22 cellular contexts compared by ENCODE assay signal in the genomic region with DNA sequence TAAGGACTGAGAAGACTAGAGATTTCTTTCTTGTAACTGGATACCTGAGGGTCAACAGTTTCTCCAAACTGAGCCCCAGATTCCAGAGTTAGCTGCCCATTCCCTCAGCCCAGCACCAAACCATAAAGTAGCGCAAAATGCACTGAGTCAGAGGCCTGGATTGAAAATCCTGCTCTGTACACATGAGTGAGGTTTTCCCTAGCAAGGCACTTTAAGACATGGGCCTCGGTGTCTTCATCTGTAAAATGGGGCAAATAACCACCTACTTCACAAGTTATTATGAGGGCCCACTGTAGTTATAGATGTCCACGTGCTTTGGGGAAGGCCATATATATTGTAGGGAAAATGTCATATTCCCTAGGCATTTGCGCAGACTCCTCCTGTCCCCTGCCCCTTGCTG. TPM values are rescaled to one million over a fixed set of nuclear protein-coding genes. Genes with fewer than 3 reads are reported as not detected.
DNase-seq lines count a peak whose midpoint lies in the region; ATAC-seq, FAIRE-seq and TF ChIP-seq lines count a peak whose summit lies in the region.
"Had no signal": no experiment of that assay in that cellular context is flagged by ENCODE, and none has a peak within 500 bp of the region (broad histone marks: within the 10 kb centered on the region; RNA-seq: fewer than 3 reads in every experiment).

No MANE protein-coding gene starts in this region.

- no peaks in the 10 kb centered on the region for H3K9me1 ChIP-seq in keratinocyte (ENCODE audit: control insufficient read depth, extremely low read depth, insufficient read depth, low read length)

- H3K36me3 Mint-ChIP-seq in progenitor cell of endocrine pancreas (ENCODE audit: insufficient read depth): no peaks in the 10 kb centered on the region
- H3K36me3 Mint-ChIP-seq: CD4-positive, alpha-beta memory T cell had no signal

- dilution Hi-C loops in keratinocyte (cut with MboI; ENCODE audit: extremely low pct_ligation_motif_present, low sequenced_read_pairs): no loop called here

- H3K36me3 ChIP-seq in PC-9 (ENCODE audit: low read depth): no peaks in the 10 kb centered on the region
- no peaks in the 10 kb centered on the region for H3K36me3 ChIP-seq in keratinocyte (ENCODE audit: control insufficient read depth in 2 of 2, extremely low read depth in 1 of 2, insufficient read depth in 2 of 2, low read length in 2 of 2)

- H3K27ac ChIP-seq in A549 (no peak overlapping the region), PC-9 (peak overlapping the region; percentile 20; the same call in 1 of the 2 replicates), keratinocyte (ENCODE audit: control insufficient read depth, insufficient read depth, low read length) (no peak overlapping the region)

- no peak for TF ChIP-seq CTCF in A549 (IDR thresholded peaks at IDR 0.05)
- TF ChIP-seq CTCF in PC-9 (conservative IDR thresholded peaks at IDR 0.05): no peak
- no peak for TF ChIP-seq CTCF in keratinocyte (optimal IDR thresholded peaks at IDR 0.05 in 1 of 3, IDR thresholded peaks at IDR 0.05 in 1 of 3, conservative IDR thresholded peaks at IDR 0.05 in 1 of 3; ENCODE audit: extremely low read depth in 1 of 3, insufficient read depth in 2 of 3, low read length in 3 of 3)
- no peak for TF ChIP-seq CTCF in progenitor cell of endocrine pancreas (IDR thresholded peaks at IDR 0.05; ENCODE audit: unreplicated experiment)

- no peak for TF ChIP-seq POLR2A in A549 (IDR thresholded peaks at IDR 0.05; ENCODE audit: low read length)

- no peak for TF ChIP-seq EP300 in A549 (IDR thresholded peaks at IDR 0.05)

- H3F3A ChIP-seq in PC-9 (ENCODE audit: insufficient read depth, low read depth): peaks cover 21% of the 10 kb centered on the region; the same call in 1 of the 2 replicates

- H3K4me1 ChIP-seq in A549 (peaks cover 10% of the 10 kb centered on the region), PC-9 (replicated peaks; ENCODE audit: insufficient read depth) (peaks cover 18% of the 10 kb centered on the region), keratinocyte (ENCODE audit: control insufficient read depth, extremely low read depth, insufficient read depth, low read length) (peaks cover 11% of the 10 kb centered on the region)

- ATAC-seq in A549 (no peak), GM18520 (IDR thresholded peaks at IDR 0.05; ENCODE audit: unreplicated experiment) (no peak)

- H3K9me3 ChIP-seq in A549 (no peaks in the 10 kb centered on the region), PC-9 (ENCODE audit: insufficient read depth, low read depth) (no peaks in the 10 kb centered on the region), keratinocyte (ENCODE audit: control insufficient read depth, low read depth, low read length) (no peaks in the 10 kb centered on the region)

- POLR2A ChIA-PET in A549 (lab: Yijun Ruan, JAX): no interaction called here
- POLR2A ChIA-PET in PC-9 (lab: Charles Lee; ENCODE audit: unreplicated experiment): interaction anchor here (0.5 to 0.6 kb wide), 2 partner anchors 19 to 1379 kb away, joined by 4 to 9 read pairs; no protein-coding TSS in a partner anchor

- DNase-seq in A549 (ENCODE audit: low read depth in 1 of 2, low spot score in 1 of 2) (no peak), HTR-8/SVneo (ENCODE audit: insufficient read length, low spot score) (no peak), PC-9 (no peak), keratinocyte (ENCODE audit: low read depth, low spot score) (no peak), cerebellar nuclear complex (lab: John Stamatoyannopoulos, UW) (no peak), mucosa of gallbladder (ENCODE audit: low spot score) (no peak), progenitor cell of endocrine pancreas (ENCODE audit: low spot score, unreplicated experiment) (no peak)
- DNase-seq: 8988T; C1 segment of cervical spinal cord; CD4-positive, alpha-beta memory T cell; COR-L47; DMS153; DND-41 had no signal

- H3K27me3 ChIP-seq in PC-9 (ENCODE audit: insufficient read depth, low read depth) (0 out of 2 replicates have a peak, but pooled peaks cover 1% of the 10 kb centered on the region), keratinocyte (ENCODE audit: control insufficient read depth, extremely low read depth, insufficient read depth, low read length) (peaks cover 10% of the 10 kb centered on the region)

- H4K20me1 ChIP-seq in PC-9 (ENCODE audit: insufficient read depth) (no peaks in the 10 kb centered on the region), keratinocyte (ENCODE audit: control insufficient read depth, extremely low read depth, insufficient read depth, low read length) (no peaks in the 10 kb centered on the region)

- intact Hi-C loops in PC-9 (cut with micrococcal nuclease; ENCODE audit: unreplicated experiment): no loop called here

- peaks cover 5% of the 10 kb centered on the region for H3K4me1 Mint-ChIP-seq in progenitor cell of endocrine pancreas (ENCODE audit: low read depth)

- H3K4me2 ChIP-seq in A549 (0 out of 3 replicates have a peak overlapping the region, but pooled peaks have one; percentile 29), PC-9 (peak overlapping the region; percentile 55), keratinocyte (ENCODE audit: control insufficient read depth, extremely low read depth, insufficient read depth, low read depth, low read length) (no peak overlapping the region)
- H3K4me2 ChIP-seq: GM23338 had no signal

- H3K79me2 ChIP-seq in PC-9 (ENCODE audit: low read depth): no peaks in the 10 kb centered on the region
- H3K79me2 ChIP-seq in keratinocyte (ENCODE audit: control insufficient read depth, insufficient read depth, low read length): no peaks in the 10 kb centered on the region

- H3K9me3 Mint-ChIP-seq in progenitor cell of endocrine pancreas (ENCODE audit: low read depth): no peaks in the 10 kb centered on the region
- H3K9me3 Mint-ChIP-seq: GM23338, HFFc6 had no signal

- H3K4me3 ChIP-seq in A549 (no peak overlapping the region), PC-9 (no peak overlapping the region), keratinocyte (ENCODE audit: control insufficient read depth in 2 of 3, extremely low read depth in 1 of 3, insufficient read depth in 2 of 3, low read depth in 1 of 3, low read length in 3 of 3) (no peak overlapping the region)
- H3K4me3 ChIP-seq: GM23338 had no signal

- BruUV-seq in PC-9 (replicated peaks; lab: Mats Ljungman, UMichigan): no TSS peak

- H2AFZ ChIP-seq in PC-9: no peak overlapping the region
- no peak overlapping the region for H2AFZ ChIP-seq in keratinocyte (ENCODE audit: control insufficient read depth, low read length)
- H2AFZ ChIP-seq: GM23338 had no signal

- H3K27me3 Mint-ChIP-seq in progenitor cell of endocrine pancreas: peaks cover 52% of the 10 kb centered on the region

- H3K9ac ChIP-seq in keratinocyte (ENCODE audit: control insufficient read depth, extremely low read depth, insufficient read depth, low read length): no peak overlapping the region

- no peak overlapping the region for H3K4me3 Mint-ChIP-seq in progenitor cell of endocrine pancreas (ENCODE audit: low read depth)
- H3K4me3 Mint-ChIP-seq: CD4-positive, alpha-beta memory T cell; GM23338; H9; HFFc6 had no signal

- 82% methylated on average over 4 of the region's 4 CpGs for WGBS in A549 (ENCODE audit: missing lambda C conversion rate)

- no peak overlapping the region for H3K27ac Mint-ChIP-seq in progenitor cell of endocrine pancreas
- H3K27ac Mint-ChIP-seq: CD4-positive, alpha-beta memory T cell; GM23338; H9; HFFc6 had no signal

- no peak for TF ChIP-seq RAD21 in A549 (conservative IDR thresholded peaks at IDR 0.05 in 1 of 2, IDR thresholded peaks at IDR 0.05 in 1 of 2)

- CTCF ChIA-PET in A549 (lab: Yijun Ruan, JAX) (interaction anchor here (1.0 to 82.2 kb wide), 4 partner anchors 10 to 39 kb away, joined by 3 to 2613 read pairs (median 40); no protein-coding TSS in a partner anchor), PC-9 (lab: Charles Lee) (interaction anchor here (0.6 to 0.7 kb wide), 3 partner anchors 29 to 102 kb away, joined by 3 to 4 read pairs (median 3); no protein-coding TSS in a partner anchor)

- FAIRE-seq in A549 (lab: Jason Lieb, UNC) (peak; percentile 13), HTR-8/SVneo (lab: Jason Lieb, UNC) (peak; percentile 54), keratinocyte (lab: Jason Lieb, UNC) (peak; percentile 9)
- FAIRE-seq: G401.6, GM12892, GM19239 had no signal

- H3K9me2 ChIP-seq in PC-9 (ENCODE audit: insufficient read depth): no peaks in the 10 kb centered on the region

RNA-seq across cellular contexts. Expression of a gene that starts 10.3 kb away (rescaled TPM):
- polyA plus RNA-seq in A549 (2011; rRNA removed) (2.9 and 3.8 TPM in 2 replicates), A549 (2017; fragmentation: RNase III; extraction: RNeasy Plus Mini Kit Qiagen cat#74134 plus additional on column Dnase treatment) (2.8 to 4.1 TPM (median 3.8 TPM) in 3 replicates), keratinocyte (0.10 to 0.22 TPM (median 0.18 TPM) in 3 replicates)
- polyA plus RNA-seq in A549 (2012; cell fraction: cytosol; rRNA removed): 2.4 and 3.8 TPM in 2 replicates
- polyA plus RNA-seq in A549 (2012; cell fraction: nucleus; rRNA removed): 10.0 and 12.6 TPM in 2 replicates
- 1.2 and 2.3 TPM in 2 replicates for polyA minus RNA-seq in A549 (2011; rRNA and poly(A)+ RNA removed)
- total RNA-seq in PC-9 (2021) (6.2 and 8.8 TPM in 2 replicates), mucosa of gallbladder (not detected), progenitor cell of endocrine pancreas (1.9 and 2.4 TPM in 2 replicates)
- polyA plus RNA-seq in keratinocyte (2011; ENCODE audit: low read depth): 0.42 TPM
- polyA plus RNA-seq in keratinocyte (2011; cell fraction: cytosol; rRNA removed): 0.31 and 0.34 TPM in 2 replicates
- polyA plus RNA-seq in keratinocyte (2011; cell fraction: nucleus; rRNA removed): 0.32 and 0.77 TPM in 2 replicates
- polyA plus RNA-seq in keratinocyte (2012; ENCODE audit: low replicate concordance): 0.30 and 0.49 TPM in 2 replicates
- 0.10 to 1.4 TPM (median 0.23 TPM) in 3 replicates for polyA minus RNA-seq in keratinocyte
- 1.7 TPM for polyA minus RNA-seq in keratinocyte (2011; cell fraction: cytosol; rRNA and poly(A)+ RNA removed)
- polyA minus RNA-seq in keratinocyte (2011; cell fraction: nucleus; rRNA and poly(A)+ RNA removed): 0.62 TPM in 1 of 2 replicates, not detected in the other
- total RNA-seq: HFFc6 had no signal

RNA-seq across cellular contexts. Expression of a gene that starts 36.3 kb away (rescaled TPM):
- polyA plus RNA-seq in A549 (2011; rRNA removed) (0.04 TPM in 1 of 2 replicates, not detected in the other), A549 (2017; fragmentation: RNase III; extraction: RNeasy Plus Mini Kit Qiagen cat#74134 plus additional on column Dnase treatment) (0.04 to 0.24 TPM (median 0.17 TPM) in 3 replicates), keratinocyte (0.62 to 0.81 TPM (median 0.72 TPM) in 3 replicates)
- polyA plus RNA-seq in A549 (2012; cell fraction: cytosol; rRNA removed): 0.08 and 0.12 TPM in 2 replicates
- polyA plus RNA-seq in A549 (2012; cell fraction: nucleus; rRNA removed): 0.04 and 0.13 TPM in 2 replicates
- not detected in 2 replicates for polyA minus RNA-seq in A549 (2011; rRNA and poly(A)+ RNA removed)
- total RNA-seq in PC-9 (2021) (1.2 and 2.0 TPM in 2 replicates), mucosa of gallbladder (0.26 TPM), progenitor cell of endocrine pancreas (1.5 and 1.8 TPM in 2 replicates)
- 8.7 TPM for polyA plus RNA-seq in keratinocyte (2011; ENCODE audit: low read depth)
- 0.97 and 1.3 TPM in 2 replicates for polyA plus RNA-seq in keratinocyte (2011; cell fraction: cytosol; rRNA removed)
- 2.3 and 3.3 TPM in 2 replicates for polyA plus RNA-seq in keratinocyte (2011; cell fraction: nucleus; rRNA removed)
- polyA plus RNA-seq in keratinocyte (2012; ENCODE audit: low replicate concordance): 1.6 and 17.5 TPM in 2 replicates
- 0.64 to 1.8 TPM (median 1.0 TPM) in 3 replicates for polyA minus RNA-seq in keratinocyte
- polyA minus RNA-seq in keratinocyte (2011; cell fraction: cytosol; rRNA and poly(A)+ RNA removed): 2.1 TPM
- 1.1 and 1.3 TPM in 2 replicates for polyA minus RNA-seq in keratinocyte (2011; cell fraction: nucleus; rRNA and poly(A)+ RNA removed)
- total RNA-seq: A673; Calu3; CD4-positive, alpha-beta memory T cell; HFFc6 had no signal
- polyA plus RNA-seq: CD4-positive, alpha-beta memory T cell had no signal
